ENCODE assay signal across 8 cellular contexts in the genomic region with DNA sequence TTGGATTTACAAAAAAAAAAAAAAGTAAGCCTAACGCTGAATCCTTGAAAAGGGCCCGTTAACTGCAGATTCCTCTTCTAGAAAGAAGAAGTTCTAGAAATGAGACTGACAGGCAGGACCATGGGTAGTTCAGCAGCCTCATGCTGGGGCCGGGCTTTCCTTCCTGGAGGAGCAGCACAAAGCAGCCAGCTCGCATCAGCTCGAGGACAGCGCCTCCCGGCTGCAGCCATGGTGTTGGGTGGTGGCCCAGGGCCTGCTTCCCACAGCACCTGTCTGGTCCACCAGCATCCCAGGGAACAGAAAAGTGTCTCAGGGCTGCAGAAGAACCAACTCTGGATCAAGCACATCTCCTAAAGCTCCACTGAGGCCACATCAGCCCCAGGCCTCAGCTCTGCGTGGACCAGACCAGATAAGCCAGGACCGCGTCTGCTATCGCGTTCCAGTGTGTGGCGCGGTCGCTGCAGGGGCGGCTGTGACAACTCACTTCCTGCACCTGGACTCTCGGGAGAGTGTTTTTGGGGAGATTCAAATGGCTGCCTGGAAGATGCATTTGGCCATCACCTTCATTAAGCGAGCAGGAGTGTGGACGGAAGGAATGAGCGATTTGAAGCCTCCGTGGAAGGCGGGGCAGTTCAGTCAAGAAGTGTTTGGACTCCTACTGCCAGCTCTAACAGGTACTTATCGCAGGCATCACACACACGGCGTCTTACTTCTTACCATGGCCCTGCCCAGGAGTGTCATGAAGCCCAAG. TPM values are rescaled to one million over a fixed set of nuclear protein-coding genes. Genes with fewer than 3 reads are reported as not detected.
DNase-seq lines count a peak whose midpoint lies in the region; ATAC-seq and TF ChIP-seq lines count a peak whose summit lies in the region.

No MANE protein-coding gene starts in this region.

- peak overlapping the region; percentile 85 for H3K27ac Mint-ChIP-seq in neural progenitor cell

- DNase-seq in RWPE2 (ENCODE audit: low spot score) (peak; percentile 63), dermis blood vessel endothelial cell (peak; percentile 63), neural progenitor cell (ENCODE audit: low spot score) (peak; percentile 45), NCI-H524 treated with DMSO at 0.1 percent for 48 hours (lab: John Stamatoyannopoulos, UW) (no peak), kidney glomerular epithelial cell (lab: John Stamatoyannopoulos, UW) (no peak), NCI-H146 (lab: John Stamatoyannopoulos, UW) (no peak)

- H3K4me2 ChIP-seq in neural progenitor cell = no peak overlapping the region

- H3K9me3 ChIP-seq in RWPE2 (ENCODE audit: severe bottlenecking) (no peaks in the 10 kb centered on the region), neural progenitor cell (ENCODE audit: low read depth) (no peaks in the 10 kb centered on the region)

- H2AFZ ChIP-seq in neural progenitor cell (replicated peaks) = no peak overlapping the region

- H3K27me3 ChIP-seq in RWPE2 (ENCODE audit: insufficient read depth, poor library complexity, severe bottlenecking) = no peaks in the 10 kb centered on the region
- no peaks in the 10 kb centered on the region for H3K27me3 ChIP-seq in neural progenitor cell

- H3K9ac ChIP-seq in neural progenitor cell = no peak overlapping the region

- no peak overlapping the region for H3K4me3 Mint-ChIP-seq in neural progenitor cell

- H3K4me1 Mint-ChIP-seq in neural progenitor cell = peaks cover 80% of the 10 kb centered on the region

- H3K4me3 ChIP-seq in RWPE2 (ENCODE audit: severe bottlenecking) (no peak overlapping the region), neural progenitor cell (no peak overlapping the region)

- peaks cover 29% of the 10 kb centered on the region for H4K20me1 ChIP-seq in neural progenitor cell (ENCODE audit: low read depth)

- peak overlapping the region; percentile 100 for H3K27ac ChIP-seq in RWPE2 (ENCODE audit: poor library complexity, severe bottlenecking)
- peak overlapping the region; percentile 89 for H3K27ac ChIP-seq in neural progenitor cell

- H3K4me1 ChIP-seq in RWPE2 (ENCODE audit: insufficient read depth, poor library complexity, severe bottlenecking) (peaks cover 89% of the 10 kb centered on the region), neural progenitor cell (peaks cover 50% of the 10 kb centered on the region)

- TF ChIP-seq CTCF in GM12873 (IDR thresholded peaks at IDR 0.05; ENCODE audit: insufficient read depth, low read depth, low read length, missing control alignments) = peak; percentile 22
- peak; percentile 13 for TF ChIP-seq CTCF in RWPE2 (IDR thresholded peaks at IDR 0.05; ENCODE audit: poor library complexity, severe bottlenecking)
- TF ChIP-seq CTCF in neural progenitor cell (IDR thresholded peaks at IDR 0.05) = peak; percentile 14

- peaks cover 32% of the 10 kb centered on the region for H3F3A ChIP-seq in neural progenitor cell (ENCODE audit: low read depth)

- H3K9me3 Mint-ChIP-seq in neural progenitor cell = no peaks in the 10 kb centered on the region

- H3K36me3 Mint-ChIP-seq in neural progenitor cell = peaks cover 35% of the 10 kb centered on the region

- peaks cover 71% of the 10 kb centered on the region for H3K79me2 ChIP-seq in neural progenitor cell (ENCODE audit: low read depth)

- H3K36me3 ChIP-seq in RWPE2 (ENCODE audit: low read depth) = peaks cover 87% of the 10 kb centered on the region
- no peaks in the 10 kb centered on the region for H3K36me3 ChIP-seq in neural progenitor cell

- no peak for ATAC-seq in RWPE2 (ENCODE audit: low read depth)
- no peak for ATAC-seq in HG03439 (IDR thresholded peaks at IDR 0.05; ENCODE audit: unreplicated experiment)

- H3K27me3 Mint-ChIP-seq in neural progenitor cell (ENCODE audit: insufficient read depth, low read depth) = peaks cover 7% of the 10 kb centered on the region

RNA-seq across cellular contexts. Expression of a gene that starts 53.5 kb away (rescaled TPM):
- total RNA-seq in dermis blood vessel endothelial cell (803 and 1,099 TPM in 2 replicates), neural progenitor cell (ENCODE audit: low replicate concordance) (77.2 and 189 TPM in 2 replicates)

Comparison
In these comparisons a context has a peak if more than half of its experiments do, and no peak if none do; other contexts are left out.
1. DNase-seq: peak in RWPE2 (single experiment), dermis blood vessel endothelial cell (single experiment) and neural progenitor cell (single experiment); none in NCI-H524 treated with DMSO at 0.1 percent for 48 hours (single experiment), kidney glomerular epithelial cell (single experiment) and NCI-H146 (single experiment).
2. Peak in every context shown above with its lines, with median percentiles within 50 percentile points of each other: CTCF ChIP-seq.